9 cellular contexts compared by ENCODE assay signal in the genomic region with DNA sequence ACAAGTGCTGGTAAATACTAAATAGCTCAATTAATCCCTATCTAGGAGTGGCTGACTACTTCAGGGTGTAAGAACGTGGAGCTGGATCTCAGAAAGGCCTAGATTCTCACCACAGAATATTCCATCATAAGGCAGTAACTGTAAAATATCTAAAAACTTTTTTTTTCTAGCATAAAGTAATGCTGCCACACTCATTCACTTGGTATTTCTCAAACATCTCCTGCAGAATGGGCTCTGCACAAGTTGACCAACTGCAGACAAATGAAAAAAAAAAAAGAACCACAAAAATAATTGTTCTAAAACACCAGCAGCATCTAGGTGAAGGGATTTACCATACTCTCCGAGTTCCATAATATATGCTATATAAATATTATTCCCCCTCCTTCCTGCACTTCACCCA. TPM values are rescaled to one million over a fixed set of nuclear protein-coding genes. Genes with fewer than 3 reads are reported as not detected.
DNase-seq lines count a peak whose midpoint lies in the region; ATAC-seq and TF ChIP-seq lines count a peak whose summit lies in the region.
"Had no signal": no experiment of that assay in that cellular context is flagged by ENCODE, and none has a peak within 500 bp of the region (broad histone marks: within the 10 kb centered on the region; RNA-seq: fewer than 3 reads in every experiment).

No MANE protein-coding gene starts in this region.

- peaks cover 13% of the 10 kb centered on the region for H3K4me1 ChIP-seq in CD4-positive, CD25-positive, alpha-beta regulatory T cell (ENCODE audit: control insufficient read depth, insufficient read depth, low read length, poor library complexity, severe bottlenecking)
- peaks cover 20% of the 10 kb centered on the region for H3K4me1 ChIP-seq in KMS-11 (ENCODE audit: low read depth, poor library complexity, severe bottlenecking)
- H3K4me1 ChIP-seq in endocrine pancreas (ENCODE audit: control insufficient read depth, insufficient read depth, low read length): peaks cover 4% of the 10 kb centered on the region

- no peak for DNase-seq in CD4-positive, CD25-positive, alpha-beta regulatory T cell
- DNase-seq in progenitor cell of endocrine pancreas (ENCODE audit: low spot score, unreplicated experiment) (no peak), mesenteric fat pad (ENCODE audit: low spot score) (no peak), islet precursor cell (no peak), A172 (ENCODE audit: low spot score) (no peak), putamen (ENCODE audit: low spot score) (no peak)

- H3K4me3 Mint-ChIP-seq in CD4-positive, CD25-positive, alpha-beta regulatory T cell: peak overlapping the region; percentile 86 to 94 (median 91)
- H3K4me3 Mint-ChIP-seq in progenitor cell of endocrine pancreas (ENCODE audit: low read depth): peak overlapping the region; percentile 72

- H3K4me2 ChIP-seq in KMS-11: peak overlapping the region; percentile 72; the same call in 1 of the 2 replicates

- H3K9ac ChIP-seq in KMS-11: no peak overlapping the region
- no peak overlapping the region for H3K9ac ChIP-seq in endocrine pancreas (ENCODE audit: control insufficient read depth, insufficient read depth, low read length)

- H3K36me3 ChIP-seq in CD4-positive, CD25-positive, alpha-beta regulatory T cell (ENCODE audit: control insufficient read depth, insufficient read depth, low read length): no peaks in the 10 kb centered on the region
- H3K36me3 ChIP-seq in KMS-11 (ENCODE audit: insufficient read depth): no peaks in the 10 kb centered on the region
- no peaks in the 10 kb centered on the region for H3K36me3 ChIP-seq in endocrine pancreas (ENCODE audit: control insufficient read depth, insufficient read depth, low read length)

- H3K9me3 ChIP-seq in CD4-positive, CD25-positive, alpha-beta regulatory T cell (ENCODE audit: control insufficient read depth in 2 of 2, low read length in 2 of 2): no peaks in the 10 kb centered on the region
- H3K9me3 ChIP-seq in endocrine pancreas (ENCODE audit: control insufficient read depth, low read length): no peaks in the 10 kb centered on the region

- H3K27me3 ChIP-seq in CD4-positive, CD25-positive, alpha-beta regulatory T cell (ENCODE audit: control insufficient read depth, insufficient read depth, low read length): no peaks in the 10 kb centered on the region
- H3K27me3 ChIP-seq in KMS-11 (ENCODE audit: insufficient read depth, low read depth): no peaks in the 10 kb centered on the region
- no peaks in the 10 kb centered on the region for H3K27me3 ChIP-seq in endocrine pancreas (ENCODE audit: control insufficient read depth, insufficient read depth, low read length)

- H3K4me1 Mint-ChIP-seq in CD4-positive, CD25-positive, alpha-beta regulatory T cell: peaks cover 11 to 30% (median 14%) of the 10 kb centered on the region in 4 donors
- peaks cover 19% of the 10 kb centered on the region for H3K4me1 Mint-ChIP-seq in progenitor cell of endocrine pancreas (ENCODE audit: low read depth)

- TF ChIP-seq CTCF in KMS-11 (conservative IDR thresholded peaks at IDR 0.05; ENCODE audit: low read depth, low read length) (no peak), progenitor cell of endocrine pancreas (IDR thresholded peaks at IDR 0.05; ENCODE audit: unreplicated experiment) (no peak)

- peak overlapping the region; percentile 18 to 76 (median 54) for H3K27ac Mint-ChIP-seq in CD4-positive, CD25-positive, alpha-beta regulatory T cell
- no peak overlapping the region for H3K27ac Mint-ChIP-seq in progenitor cell of endocrine pancreas

- no peak overlapping the region for H3K27ac ChIP-seq in CD4-positive, CD25-positive, alpha-beta regulatory T cell (ENCODE audit: insufficient read depth, low read length, poor library complexity, severe bottlenecking)
- no peak overlapping the region for H3K27ac ChIP-seq in KMS-11
- H3K27ac ChIP-seq: SK-N-MC had no signal

- H2AFZ ChIP-seq in KMS-11 (ENCODE audit: low read depth): no peak overlapping the region

- H3K27me3 Mint-ChIP-seq in CD4-positive, CD25-positive, alpha-beta regulatory T cell: no peaks in the 10 kb centered on the region
- peaks cover 84% of the 10 kb centered on the region for H3K27me3 Mint-ChIP-seq in progenitor cell of endocrine pancreas

- no peaks in the 10 kb centered on the region for H3K9me3 Mint-ChIP-seq in CD4-positive, CD25-positive, alpha-beta regulatory T cell
- no peaks in the 10 kb centered on the region for H3K9me3 Mint-ChIP-seq in progenitor cell of endocrine pancreas (ENCODE audit: low read depth)

- no peaks in the 10 kb centered on the region for H4K20me1 ChIP-seq in KMS-11 (ENCODE audit: insufficient read depth)

- H3K36me3 Mint-ChIP-seq in CD4-positive, CD25-positive, alpha-beta regulatory T cell: no peaks in the 10 kb centered on the region
- no peaks in the 10 kb centered on the region for H3K36me3 Mint-ChIP-seq in progenitor cell of endocrine pancreas (ENCODE audit: insufficient read depth)

- no peak for ATAC-seq in CD4-positive, CD25-positive, alpha-beta regulatory T cell (ENCODE audit: low read depth in 2 of 2)

- no peaks in the 10 kb centered on the region for H3K79me2 ChIP-seq in KMS-11 (ENCODE audit: insufficient read depth, low read depth)

- peak overlapping the region; percentile 40 for H3K4me3 ChIP-seq in CD4-positive, CD25-positive, alpha-beta regulatory T cell (ENCODE audit: low read depth, low read length)
- H3K4me3 ChIP-seq in KMS-11 (IDR thresholded peaks at IDR 0.05; ENCODE audit: insufficient read depth, low read depth, low read length) (no peak overlapping the region), endocrine pancreas (ENCODE audit: control insufficient read depth, insufficient read depth, low read length) (peak overlapping the region; percentile 40)

RNA-seq across cellular contexts. Expression of a gene that starts 9.0 kb away (rescaled TPM):
- total RNA-seq in CD4-positive, CD25-positive, alpha-beta regulatory T cell: not detected
- not detected for polyA plus RNA-seq in CD4-positive, CD25-positive, alpha-beta regulatory T cell
- total RNA-seq in progenitor cell of endocrine pancreas (0.20 TPM in 1 of 2 replicates, not detected in the other), mesenteric fat pad (not detected)
- total RNA-seq in A172 (2014; rRNA removed; shearing (Covaris generic)): not detected in 2 replicates

RNA-seq across cellular contexts. Expression of a gene that starts 26.7 kb away (rescaled TPM):
- total RNA-seq in CD4-positive, CD25-positive, alpha-beta regulatory T cell: not detected
- polyA plus RNA-seq in CD4-positive, CD25-positive, alpha-beta regulatory T cell: under 1 TPM in 1 of 4 donors, not detected in 3; 0.72 TPM
- total RNA-seq in progenitor cell of endocrine pancreas (not detected in 2 replicates), mesenteric fat pad (11.3 TPM)
- 0.48 TPM in 1 of 2 replicates, not detected in the other for total RNA-seq in A172 (2014; rRNA removed; shearing (Covaris generic))

RNA-seq across cellular contexts. Expression of a gene that starts 46.5 kb away (rescaled TPM):
- 7.2 TPM for total RNA-seq in CD4-positive, CD25-positive, alpha-beta regulatory T cell
- polyA plus RNA-seq in CD4-positive, CD25-positive, alpha-beta regulatory T cell: under 1 TPM in 3 of 4 donors, not detected in 1; 0.40 to 0.52 (median 0.44) TPM
- 0.74 and 1.0 TPM in 2 replicates for total RNA-seq in progenitor cell of endocrine pancreas
- total RNA-seq in mesenteric fat pad: 0.64 TPM
- 2.4 and 3.7 TPM in 2 replicates for total RNA-seq in A172 (2014; rRNA removed; shearing (Covaris generic))

RNA-seq across cellular contexts. Expression of a gene that starts 51.3 kb away (rescaled TPM):
- not detected for total RNA-seq in CD4-positive, CD25-positive, alpha-beta regulatory T cell
- polyA plus RNA-seq in CD4-positive, CD25-positive, alpha-beta regulatory T cell: under 1 TPM in 2 of 4 donors, not detected in 2; 0.08 to 0.25 TPM
- total RNA-seq in progenitor cell of endocrine pancreas (not detected in 2 replicates), mesenteric fat pad (not detected)
- total RNA-seq in A172 (2014; rRNA removed; shearing (Covaris generic)): 0.24 TPM in 1 of 2 replicates, not detected in the other
